In genomic region chr9:75985515-75985914, GRCh38 we compare ENCODE assay signal across 35 cellular contexts.
"Had no signal": no experiment of that assay in that cellular context is flagged by ENCODE, and none has a peak within 500 bp of the region (broad histone marks: within the 10 kb centered on the region; RNA-seq: fewer than 3 reads in every experiment).

No MANE protein-coding gene starts in this region.

- DNase-seq: Karpas-422, Kasumi-1, MG63, MM.1S, MV-4-11, NCI-H1048, NCI-H1092, NCI-H1092 treated with DMSO at 0.1 percent for 48 hours, NCI-H1105, NCI-H1105 treated with DMSO at 0.1 percent for 48 hours, NCI-H1417, NCI-H1417 treated with DMSO at 0.1 percent for 48 hours, NCI-H1436, NCI-H1436 treated with DMSO at 0.1 percent for 48 hours, NCI-H146, NCI-H1694, NCI-H1694 treated with DMSO at 0.1 percent for 48 hours, NCI-H187, NCI-H187 treated with DMSO at 0.1 percent for 48 hours, NCI-H1930, NCI-H2029, NCI-H2029 treated with DMSO at 0.1 percent for 48 hours, NCI-H2081, NCI-H2081 treated with DMSO at 0.1 percent for 48 hours, NCI-H2107, NCI-H2171, NCI-H2171 treated with DMSO at 0.1 percent for 48 hours, NCI-H2227 treated with DMSO at 0.1 percent for 48 hours, NCI-H226, NCI-H345, NCI-H446, NCI-H446 treated with DMSO at 0.1 percent for 48 hours, NCI-H510A, NCI-H510A treated with DMSO at 0.1 percent for 48 hours, NCI-H524 had no signal

- H3K9me3 ChIP-seq: MG63 had no signal

- H3K36me3 ChIP-seq: MG63 had no signal

- H3K27me3 ChIP-seq: MG63 had no signal

- H3K4me3 ChIP-seq: MG63 had no signal
